Comparison of ENCODE assay signal across 8 cellular contexts in genomic region chr5:132813599-132814440, GRCh38. TPM values are rescaled to one million over a fixed set of nuclear protein-coding genes. Genes with fewer than 3 reads are reported as not detected.
A peak's percentile ranks its signal among the peaks of the same experiment; 100 is the strongest.
DNase-seq lines count a peak whose midpoint lies in the region; ATAC-seq and TF ChIP-seq lines count a peak whose summit lies in the region.

No MANE protein-coding gene starts in this region.

- H3K27ac ChIP-seq in lung (ENCODE audit: low read depth in 1 of 2, low read length in 1 of 2) (no peak overlapping the region), tibial nerve (peak overlapping the region in 3 of 4 donors; percentile 5 to 82 (median 76))

- H3K36me3 ChIP-seq in GM06990 (ENCODE audit: control insufficient read depth, insufficient read depth, low read length) (no peaks in the 10 kb centered on the region), lung (ENCODE audit: control insufficient read depth in 2 of 2, insufficient read depth in 2 of 2, low read length in 2 of 2) (no peaks in the 10 kb centered on the region), tibial nerve (no peaks in the 10 kb centered on the region)

- TF ChIP-seq CTCF in GM06990 (IDR thresholded peaks at IDR 0.05; ENCODE audit: insufficient read depth, low read length, poor library complexity, severe bottlenecking) (no peak), NB4 (IDR thresholded peaks at IDR 0.05; ENCODE audit: low read depth, low read length) (no peak), lung (IDR thresholded peaks at IDR 0.05; ENCODE audit: control extremely low read depth, extremely low read depth) (no peak), tibial nerve (IDR thresholded peaks at IDR 0.05) (peak in 1 of 5 experiments; percentile 14)

- DNase-seq in GM06990 (ENCODE audit: extremely low read depth, insufficient read length) (peak; percentile 56), NB4 (ENCODE audit: low read depth) (peak; percentile 68), cerebellar cortex (ENCODE audit: low spot score) (peak; percentile 21), lung (ENCODE audit: low spot score) (no peak), tibial nerve (ENCODE audit: low spot score in 2 of 2) (no peak), KBM-7 (no peak)

- in situ Hi-C loops in KBM-7 (cut with MboI; ENCODE audit: low pct_unique_long_range_greater_than_20kb, low sequenced_read_pairs), result no loop called here

- TF ChIP-seq EP300 in tibial nerve (IDR thresholded peaks at IDR 0.05), result no peak

- no peaks in the 10 kb centered on the region for H3K27me3 ChIP-seq in GM06990 (replicated peaks; ENCODE audit: control insufficient read depth, insufficient read depth, low read length)
- H3K27me3 ChIP-seq in lung (ENCODE audit: control insufficient read depth, insufficient read depth), result no peaks in the 10 kb centered on the region
- peaks cover 5 to 66% of the 10 kb centered on the region in 2 donors for H3K27me3 ChIP-seq in tibial nerve

- H3K9me3 ChIP-seq in lung (ENCODE audit: control insufficient read depth in 2 of 2, insufficient read depth in 1 of 2, low read length in 1 of 2), result no peaks in the 10 kb centered on the region
- no peaks in the 10 kb centered on the region for H3K9me3 ChIP-seq in tibial nerve

- H3K4me3 ChIP-seq in GM06990 (replicated peaks; ENCODE audit: low read depth, low read length), result peak overlapping the region; percentile 40
- H3K4me3 ChIP-seq in NB4 (ENCODE audit: low read depth, low read length), result no peak overlapping the region
- H3K4me3 ChIP-seq in lung, result peak overlapping the region; percentile 24
- H3K4me3 ChIP-seq in tibial nerve, result peak overlapping the region in 3 of 4 donors; percentile 16 to 49 (median 44)

- ATAC-seq in lung (ENCODE audit: insufficient read depth, low FRiP score) (peak; percentile 45), HG02870 (IDR thresholded peaks at IDR 0.05; ENCODE audit: unreplicated experiment) (no peak), HG03159 (IDR thresholded peaks at IDR 0.05; ENCODE audit: unreplicated experiment) (no peak)

- TF ChIP-seq POLR2A in NB4 (IDR thresholded peaks at IDR 0.05; ENCODE audit: extremely low read depth, insufficient read length) (no peak), tibial nerve (IDR thresholded peaks at IDR 0.05) (no peak)

- 3 to 5% methylated on average over 71 to 99 of the region's 99 CpGs for WGBS in lung, 2 donors
- WGBS in tibial nerve, 2 donors, result 4% methylated on average over 27 to 53 of the region's 99 CpGs

- H3K4me1 ChIP-seq in lung (ENCODE audit: control insufficient read depth in 2 of 2, insufficient read depth in 2 of 2, low read length in 2 of 2), result peaks cover 0 to 15% of the 10 kb centered on the region in 2 donors
- peaks cover 0 to 19% (median 3%) of the 10 kb centered on the region in 4 donors for H3K4me1 ChIP-seq in tibial nerve

RNA-seq across cellular contexts. Expression of gene SOWAHA, which starts 0.7 kb away (rescaled TPM):
- total RNA-seq in lung, result under 1 TPM; 0.14 to 0.98 TPM
- polyA plus RNA-seq in lung, result under 1 TPM; 0.06 to 0.10 TPM
- total RNA-seq in tibial nerve, result 1 to 10 TPM in 2 of 4 donors, under 1 TPM in 2; 0.44 to 2.9 (median 0.99) TPM

RNA-seq across cellular contexts. Expression of gene SHROOM1, which starts 16.6 kb away (rescaled TPM):
- total RNA-seq in lung (10 to 100 TPM in 1 of 2 donors, 1 to 10 TPM in 1; 7.0 to 21.9 TPM), tibial nerve (10 to 100 TPM; 29.1 to 67.5 (median 38.5) TPM)
- 10 to 100 TPM in 1 of 2 donors, 1 to 10 TPM in 1; 7.9 to 15.0 TPM for polyA plus RNA-seq in lung

RNA-seq across cellular contexts. Expression of gene SEPTIN8, which starts 36.8 kb away (rescaled TPM):
- total RNA-seq in lung (10 to 100 TPM; 27.5 to 37.8 TPM), tibial nerve (10 to 100 TPM; 38.5 to 48.3 (median 44.2) TPM)
- 10 to 100 TPM; 12.4 to 16.5 TPM for polyA plus RNA-seq in lung

RNA-seq across cellular contexts. Expression of gene GDF9, which starts 52.4 kb away (rescaled TPM):
- total RNA-seq in lung (under 1 TPM; 0.25 to 0.37 TPM), tibial nerve (under 1 TPM in 2 of 4 donors, not detected in 2; 0.44 to 0.60 TPM)
- under 1 TPM; 0.14 to 0.28 TPM for polyA plus RNA-seq in lung

RNA-seq across cellular contexts. Expression of gene UQCRQ, which starts 52.6 kb away (rescaled TPM):
- total RNA-seq in lung (100 to 1,000 TPM in 1 of 2 donors, 10 to 100 TPM in 1; 99.0 to 359 TPM), tibial nerve (100 to 1,000 TPM in 3 of 4 donors, 10 to 100 TPM in 1; 69.8 to 143 (median 118) TPM)
- polyA plus RNA-seq in lung, result 100 to 1,000 TPM; 232 to 528 TPM

Comparison
In these comparisons a context has a peak if more than half of its experiments do, and no peak if none do; other contexts are left out.
1. DNase-seq: peak in GM06990 (single experiment), NB4 (single experiment) and cerebellar cortex (single experiment); none in lung (single experiment), tibial nerve (0 of 2) and KBM-7 (single experiment).
2. H3K27ac ChIP-seq: peak in tibial nerve (3 of 4); none in lung (0 of 2).